ENCODE assay signal across 16 cellular contexts in genomic region chr17:78224226-78225087, GRCh38. TPM values are rescaled to one million over a fixed set of nuclear protein-coding genes. Genes with fewer than 3 reads are reported as not detected.
DNase-seq lines count a peak whose midpoint lies in the region; FAIRE-seq and TF ChIP-seq lines count a peak whose summit lies in the region.
"Had no signal": no experiment of that assay in that cellular context is flagged by ENCODE, and none has a peak within 500 bp of the region (broad histone marks: within the 10 kb centered on the region; RNA-seq: fewer than 3 reads in every experiment).

No MANE protein-coding gene starts in this region.

- no peak for FAIRE-seq in GM12892 (lab: Jason Lieb, UNC)

- peak overlapping the region in 1 of 3 donors; percentile 6 for H3K4me3 ChIP-seq in skeletal muscle tissue (ENCODE audit: low read length in 3 of 3)
- H3K4me3 ChIP-seq: ascending aorta, SJCRH30, testis had no signal

- peaks cover 8% of the 10 kb centered on the region in 3 donors for H3K4me1 ChIP-seq in skeletal muscle tissue (ENCODE audit: control insufficient read depth in 3 of 3, insufficient read depth in 3 of 3, low read length in 3 of 3)
- H3K4me1 ChIP-seq: ascending aorta, testis had no signal

- peak overlapping the region in 2 of 3 donors; percentile 33 to 45 for H3K9ac ChIP-seq in skeletal muscle tissue (ENCODE audit: low read depth in 1 of 3, low read length in 3 of 3)

- TF ChIP-seq POLR2A in GM12892 (IDR thresholded peaks at IDR 0.05; ENCODE audit: low read depth, low read length): no peak

- DNase-seq in NCI-H1694 treated with DMSO at 0.1 percent for 48 hours (lab: John Stamatoyannopoulos, UW): peak; percentile 91
- peak; percentile 62 for DNase-seq in inferior parietal cortex (ENCODE audit: extremely low spot score)
- no peak for DNase-seq in GF-D8 (lab: John Stamatoyannopoulos, UW)
- DNase-seq in NCI-H226: no peak
- DNase-seq in GM12892 (ENCODE audit: insufficient read length): no peak
- DNase-seq in mucosa of gallbladder (ENCODE audit: low spot score): no peak
- DNase-seq: activated CD8-positive, alpha-beta T cell treated with anti-CD3 and anti-CD28 coated beads, Interleukin-2, amount 10 ng/mL, durations not matched to agents 7 days and 5 days; mesendoderm; NCI-H1930; SJCRH30; testis had no signal

- H3K27ac ChIP-seq in angular gyrus (ENCODE audit: low read depth, low read length) (peak overlapping the region; percentile 95), skeletal muscle tissue (ENCODE audit: low read depth, low read length) (no peak overlapping the region)
- H3K27ac ChIP-seq: ascending aorta, SJCRH30, testis had no signal

- no peaks in the 10 kb centered on the region for H3K36me3 ChIP-seq in skeletal muscle tissue (ENCODE audit: control insufficient read depth in 3 of 3, insufficient read depth in 3 of 3, low read length in 3 of 3)
- H3K36me3 ChIP-seq: ascending aorta had no signal

- peaks cover 0 to 32% (median 9%) of the 10 kb centered on the region in 3 donors for H3K27me3 ChIP-seq in skeletal muscle tissue (ENCODE audit: control insufficient read depth in 3 of 3, insufficient read depth in 3 of 3, low read length in 3 of 3)
- H3K27me3 ChIP-seq: ascending aorta, SJCRH30, testis had no signal

- H3K9me3 ChIP-seq in skeletal muscle tissue (ENCODE audit: control insufficient read depth in 3 of 3, low read length in 3 of 3): no peaks in the 10 kb centered on the region
- H3K9me3 ChIP-seq: ascending aorta, SJCRH30, testis had no signal

RNA-seq across cellular contexts. Expression of gene TMEM235, which starts 7.0 kb away (rescaled TPM):
- total RNA-seq in skeletal muscle tissue (not detected), mucosa of gallbladder (not detected)
- not detected for polyA plus RNA-seq in GM12892 (2012; ENCODE audit: missing spikeins)
- total RNA-seq: activated CD8-positive, alpha-beta T cell treated with anti-CD3 and anti-CD28 coated beads, Interleukin-2, amount 10 ng/mL, durations not matched to agents 7 days and 5 days; ascending aorta; osteocyte; testis had no signal
- polyA plus RNA-seq: BJ had no signal

RNA-seq across cellular contexts. Expression of gene BIRC5, which starts 10.4 kb away (rescaled TPM):
- total RNA-seq in skeletal muscle tissue: 11.0 TPM
- 22.0 TPM for polyA plus RNA-seq in GM12892 (2012; ENCODE audit: missing spikeins)
- 2.7 TPM for total RNA-seq in mucosa of gallbladder

RNA-seq across cellular contexts. Expression of gene AFMID, which starts 37.3 kb away (rescaled TPM):
- 23.0 TPM for total RNA-seq in skeletal muscle tissue
- polyA plus RNA-seq in GM12892 (2012; ENCODE audit: missing spikeins): 72.8 TPM
- 50.4 TPM for total RNA-seq in mucosa of gallbladder

RNA-seq across cellular contexts. Expression of gene TK1, which starts 37.6 kb away (rescaled TPM):
- total RNA-seq in skeletal muscle tissue: 12.0 TPM
- polyA plus RNA-seq in GM12892 (2012; ENCODE audit: missing spikeins): 49.8 TPM
- 4.6 TPM for total RNA-seq in mucosa of gallbladder
- total RNA-seq: ascending aorta had no signal

RNA-seq across cellular contexts. Expression of gene SYNGR2, which starts 56.1 kb away (rescaled TPM):
- 34.4 TPM for total RNA-seq in skeletal muscle tissue
- polyA plus RNA-seq in GM12892 (2012; ENCODE audit: missing spikeins): 166 TPM
- total RNA-seq in mucosa of gallbladder: 142 TPM

Comparison
In these comparisons a context has a peak if more than half of its experiments do, and no peak if none do; other contexts are left out.
1. DNase-seq: peak in NCI-H1694 treated with DMSO at 0.1 percent for 48 hours (single experiment) and inferior parietal cortex (single experiment); none in GF-D8 (single experiment), NCI-H226 (single experiment), GM12892 (single experiment) and mucosa of gallbladder (single experiment).